In genomic region chr2:36058953-36059352, GRCh38 we compare ENCODE assay signal across 20 cellular contexts.
DNase-seq lines count a peak whose midpoint lies in the region; ATAC-seq, FAIRE-seq and TF ChIP-seq lines count a peak whose summit lies in the region.
"Had no signal": no experiment of that assay in that cellular context is flagged by ENCODE, and none has a peak within 500 bp of the region (broad histone marks: within the 10 kb centered on the region; RNA-seq: fewer than 3 reads in every experiment).

No MANE protein-coding gene starts in this region.

- H3F3A ChIP-seq in Loucy (ENCODE audit: low read depth), result peaks cover 4% of the 10 kb centered on the region; the same call in 1 of the 2 replicates

- H3K9me2 ChIP-seq in Loucy (replicated peaks; ENCODE audit: low read depth, low read length), result no peaks in the 10 kb centered on the region

- H3K79me2 ChIP-seq in HepG2 (ENCODE audit: insufficient read depth, low read length) (no peaks in the 10 kb centered on the region), Loucy (ENCODE audit: insufficient read depth, low read length) (no peaks in the 10 kb centered on the region)

- H3K4me1 ChIP-seq in right lobe of liver (no peaks in the 10 kb centered on the region), HepG2 (ENCODE audit: insufficient read depth, low read length) (no peaks in the 10 kb centered on the region), Loucy (ENCODE audit: insufficient read depth, low read length, poor library complexity, severe bottlenecking) (peaks cover 34% of the 10 kb centered on the region)
- H3K4me1 ChIP-seq: breast epithelium, SJCRH30 had no signal

- TF ChIP-seq POLR2A in right lobe of liver (IDR thresholded peaks at IDR 0.05) (no peak), HepG2 (IDR thresholded peaks at IDR 0.05; ENCODE audit: insufficient read depth in 1 of 2, low read depth in 2 of 2, low read length in 2 of 2) (no peak)

- TF ChIP-seq CTCF in right lobe of liver (IDR thresholded peaks at IDR 0.05), result no peak
- no peak for TF ChIP-seq CTCF in HepG2 (CRISPR knock-in tag; IDR thresholded peaks at IDR 0.05)
- TF ChIP-seq CTCF in Loucy (conservative IDR thresholded peaks at IDR 0.05; ENCODE audit: low read length), result no peak
- no peak for TF ChIP-seq CTCF in bronchial epithelial cell (IDR thresholded peaks at IDR 0.05; ENCODE audit: insufficient read depth, low read length, severe bottlenecking)

- no TSS peak for BruUV-seq in HepG2 (replicated peaks; lab: Mats Ljungman, UMichigan)

- ATAC-seq in right lobe of liver (peak in 3 of 4 donors; percentile 47 to 63 (median 56)), HepG2 (no peak), GM19351 (IDR thresholded peaks at IDR 0.05; ENCODE audit: unreplicated experiment) (no peak)

- 29% methylated on average over 2 of the region's 2 CpGs for WGBS in right lobe of liver (ENCODE audit: insufficient coverage, low coverage, low lambda C conversion rate, missing lambda C conversion rate)
- 20% methylated on average over 2 of the region's 2 CpGs for WGBS in HepG2 (ENCODE audit: low lambda C conversion rate)

- no peaks in the 10 kb centered on the region for H3K36me3 ChIP-seq in right lobe of liver
- H3K36me3 ChIP-seq in HepG2 (replicated peaks in 1 of 2; ENCODE audit: control insufficient read depth in 1 of 2, insufficient read depth in 2 of 2, low read length in 2 of 2), result no peaks in the 10 kb centered on the region
- H3K36me3 ChIP-seq in Loucy (ENCODE audit: insufficient read depth, low read length), result no peaks in the 10 kb centered on the region
- H3K36me3 ChIP-seq in bronchial epithelial cell (ENCODE audit: control insufficient read depth, insufficient read depth, low read length), result no peaks in the 10 kb centered on the region
- H3K36me3 ChIP-seq: breast epithelium, SJCRH30 had no signal

- no peak for FAIRE-seq in HepG2 (lab: Jason Lieb, UNC)
- no peak for FAIRE-seq in bronchial epithelial cell (lab: Jason Lieb, UNC)

- TF ChIP-seq RAD21 in HepG2 (CRISPR knock-in tag; IDR thresholded peaks at IDR 0.05), result no peak

- H3K4me2 ChIP-seq in HepG2 (ENCODE audit: low read depth, low read length), result no peak overlapping the region
- peak overlapping the region; percentile 17 for H3K4me2 ChIP-seq in Loucy (ENCODE audit: low read depth, low read length, poor library complexity, severe bottlenecking)

- POLR2A ChIA-PET in HepG2 (lab: Yijun Ruan, JAX), result no interaction called here

- DNase-seq in right lobe of liver (peak in 1 of 3 donors; percentile 42), HepG2 (ENCODE audit: low spot score) (no peak), bronchial epithelial cell (ENCODE audit: low read depth) (peak; percentile 32), GM03348 (ENCODE audit: low spot score) (no peak)
- no peak for DNase-seq in activated effector memory CD4-positive, alpha-beta T cell treated with Interleukin-2 at 50 U/mL for 16 hours
- DNase-seq in activated T-cell treated with anti-CD3 and anti-CD28 coated beads, Interleukin-2, amount 50 U/mL, for 48 hours, result no peak
- DNase-seq: activated CD4-positive, alpha-beta T cell treated with anti-CD3 and anti-CD28 coated beads, Interleukin-2, amount 50 U/mL, for 4 hours; activated naive CD8-positive, alpha-beta T cell treated with anti-CD3 and anti-CD28 coated beads, Interleukin-2, amount 10 ng/mL, durations not matched to agents 7 days and 5 days; activated T-cell treated with anti-CD3 and anti-CD28 coated beads, Interleukin-2, amount 50 U/mL, for 24 hours; CD8-positive, alpha-beta memory T cell; dorsolateral prefrontal cortex; EL; hippocampal formation; NCI-H1092; NCI-H2171; SJCRH30 had no signal

- intact Hi-C loops in right lobe of liver (cut with DNase I), result no loop called here
- intact Hi-C loops in HepG2 (cut with micrococcal nuclease; ENCODE audit: unreplicated experiment), result no loop called here

- no peak overlapping the region for H3K4me3 ChIP-seq in right lobe of liver
- H3K4me3 ChIP-seq in HepG2 (replicated peaks in 1 of 3; ENCODE audit: insufficient read depth in 1 of 3, low read depth in 2 of 3, low read length in 3 of 3), result no peak overlapping the region
- H3K4me3 ChIP-seq in Loucy (ENCODE audit: low read length, poor library complexity, severe bottlenecking), result no peak overlapping the region
- H3K4me3 ChIP-seq in bronchial epithelial cell (ENCODE audit: low read depth, low read length), result no peak overlapping the region
- H3K4me3 ChIP-seq: breast epithelium, dorsolateral prefrontal cortex, SJCRH30, skin epidermis had no signal

- H3K9ac ChIP-seq in HepG2 (ENCODE audit: insufficient read depth, low read depth, low read length) (no peak overlapping the region), Loucy (ENCODE audit: low read depth, low read length, poor library complexity, severe bottlenecking) (no peak overlapping the region)

- H2AFZ ChIP-seq in HepG2 (ENCODE audit: low read length), result no peak overlapping the region
- H2AFZ ChIP-seq in Loucy (ENCODE audit: low read length), result no peak overlapping the region

- CTCF ChIA-PET in HepG2 (lab: Yijun Ruan, JAX; ENCODE audit: low intra/inter-chr PET ratio, low total read pairs), result no interaction called here

- no peaks in the 10 kb centered on the region for H4K20me1 ChIP-seq in HepG2 (ENCODE audit: insufficient read depth, low read length)
- no peaks in the 10 kb centered on the region for H4K20me1 ChIP-seq in Loucy (ENCODE audit: insufficient read depth, low read length, poor library complexity, severe bottlenecking)

- H3K27me3 ChIP-seq in right lobe of liver (no peaks in the 10 kb centered on the region), HepG2 (ENCODE audit: control insufficient read depth in 1 of 2, insufficient read depth in 2 of 2, low read length in 2 of 2) (no peaks in the 10 kb centered on the region; a peak in 1 of 5 replicates), Loucy (ENCODE audit: insufficient read depth, low read length, poor library complexity, severe bottlenecking) (no peaks in the 10 kb centered on the region), bronchial epithelial cell (ENCODE audit: control insufficient read depth, insufficient read depth, low read length) (no peaks in the 10 kb centered on the region)
- H3K27me3 ChIP-seq: breast epithelium, SJCRH30 had no signal

- H3K27ac ChIP-seq in right lobe of liver (no peak overlapping the region), HepG2 (ENCODE audit: extremely low read length, insufficient read depth, low read length) (no peak overlapping the region)
- H3K27ac ChIP-seq: breast epithelium, dorsolateral prefrontal cortex, SJCRH30, skin epidermis had no signal

- in situ Hi-C loops in HepG2 (cut with HindIII; ENCODE audit: extremely low pct_ligation_motif_present, low pct_unique_long_range_greater_than_20kb), result no loop called here

- H3K9me3 ChIP-seq in right lobe of liver (no peaks in the 10 kb centered on the region), HepG2 (ENCODE audit: low read length) (no peaks in the 10 kb centered on the region), Loucy (ENCODE audit: insufficient read depth, low read depth, low read length) (no peaks in the 10 kb centered on the region)
- H3K9me3 ChIP-seq: breast epithelium, SJCRH30 had no signal

- TF ChIP-seq EP300 in HepG2 (IDR thresholded peaks at IDR 0.05; ENCODE audit: low read depth in 2 of 2, low read length in 2 of 2) (no peak), HepG2 (CRISPR knock-in tag; IDR thresholded peaks at IDR 0.05; ENCODE audit: borderline replicate concordance) (no peak)

TF ChIP-seq in HepG2, 621 proteins besides CTCF, POLR2A, EP300 and RAD21:
- no peak for TF ChIP-seq ZFP36L2 (CRISPR knock-in tag; IDR thresholded peaks at IDR 0.05)
- TF ChIP-seq, protein P1, sequence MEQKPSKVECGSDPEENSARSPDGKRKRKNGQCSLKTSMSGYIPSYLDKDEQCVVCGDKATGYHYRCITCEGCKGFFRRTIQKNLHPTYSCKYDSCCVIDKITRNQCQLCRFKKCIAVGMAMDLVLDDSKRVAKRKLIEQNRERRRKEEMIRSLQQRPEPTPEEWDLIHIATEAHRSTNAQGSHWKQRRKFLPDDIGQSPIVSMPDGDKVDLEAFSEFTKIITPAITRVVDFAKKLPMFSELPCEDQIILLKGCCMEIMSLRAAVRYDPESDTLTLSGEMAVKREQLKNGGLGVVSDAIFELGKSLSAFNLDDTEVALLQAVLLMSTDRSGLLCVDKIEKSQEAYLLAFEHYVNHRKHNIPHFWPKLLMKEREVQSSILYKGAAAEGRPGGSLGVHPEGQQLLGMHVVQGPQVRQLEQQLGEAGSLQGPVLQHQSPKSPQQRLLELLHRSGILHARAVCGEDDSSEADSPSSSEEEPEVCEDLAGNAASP (CRISPR knock-in tag; IDR thresholded peaks at IDR 0.05; ENCODE audit: borderline replicate concordance), result no peak
- TF ChIP-seq BRF2 (CRISPR knock-in tag; IDR thresholded peaks at IDR 0.05), result no peak
- no peak for TF ChIP-seq RFX1 (IDR thresholded peaks at IDR 0.05)
- TF ChIP-seq GATAD1 (CRISPR knock-in tag; IDR thresholded peaks at IDR 0.05), result no peak
- no peak for TF ChIP-seq SMC3 (IDR thresholded peaks at IDR 0.05; ENCODE audit: low read length)
- no peak for TF ChIP-seq KLF12 (CRISPR knock-in tag; IDR thresholded peaks at IDR 0.05; ENCODE audit: borderline replicate concordance)
- TF ChIP-seq SMAD9 (CRISPR knock-in tag; IDR thresholded peaks at IDR 0.05), result no peak
- TF ChIP-seq, protein P2, sequence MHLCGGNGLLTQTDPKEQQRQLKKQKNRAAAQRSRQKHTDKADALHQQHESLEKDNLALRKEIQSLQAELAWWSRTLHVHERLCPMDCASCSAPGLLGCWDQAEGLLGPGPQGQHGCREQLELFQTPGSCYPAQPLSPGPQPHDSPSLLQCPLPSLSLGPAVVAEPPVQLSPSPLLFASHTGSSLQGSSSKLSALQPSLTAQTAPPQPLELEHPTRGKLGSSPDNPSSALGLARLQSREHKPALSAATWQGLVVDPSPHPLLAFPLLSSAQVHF (CRISPR knock-in tag; IDR thresholded peaks at IDR 0.05), result no peak
- no peak for TF ChIP-seq ZKSCAN8 (CRISPR knock-in tag; IDR thresholded peaks at IDR 0.05; ENCODE audit: borderline replicate concordance)
- TF ChIP-seq FOXP1 (IDR thresholded peaks at IDR 0.05), result no peak
- no peak for TF ChIP-seq FOXP1 (CRISPR knock-in tag; IDR thresholded peaks at IDR 0.05)
- no peak for TF ChIP-seq ZNF644 (CRISPR knock-in tag; IDR thresholded peaks at IDR 0.05; ENCODE audit: low read depth)
- TF ChIP-seq CBX2 (IDR thresholded peaks at IDR 0.05; ENCODE audit: low read depth, low read length), result no peak
- no peak for TF ChIP-seq CBX2 (CRISPR knock-in tag; IDR thresholded peaks at IDR 0.05; ENCODE audit: low read depth)

Comparison
In these comparisons a context has a peak if more than half of its experiments do, and no peak if none do; other contexts are left out.
1. ATAC-seq: peak in right lobe of liver (3 of 4); none in HepG2 (single experiment) and GM19351 (single experiment).